In the genomic region with DNA sequence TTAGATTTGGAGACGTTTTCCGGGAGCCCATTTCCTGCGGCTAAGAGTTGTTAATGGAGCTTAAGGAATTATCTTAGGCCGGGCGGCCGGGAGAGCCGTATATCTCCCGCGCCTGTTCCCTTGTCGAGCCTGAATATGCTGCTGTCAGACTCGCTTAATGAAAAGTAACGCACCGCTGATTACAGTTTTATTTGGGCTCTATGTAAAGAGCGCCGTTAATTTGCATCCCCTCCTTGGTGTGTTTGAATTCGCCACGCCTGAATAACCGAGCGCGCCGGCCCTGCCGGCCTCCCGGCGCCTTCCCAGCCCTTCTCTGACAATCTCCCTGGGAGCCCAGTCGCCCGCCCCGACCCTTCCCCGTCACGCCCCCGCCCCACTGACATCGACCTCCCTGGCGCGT, we compare ENCODE assay signal across 16 cellular contexts. TPM values are rescaled to one million over a fixed set of nuclear protein-coding genes. Genes with fewer than 3 reads are reported as not detected.
DNase-seq lines count a peak whose midpoint lies in the region; ATAC-seq and TF ChIP-seq lines count a peak whose summit lies in the region.
"Had no signal": no experiment of that assay in that cellular context is flagged by ENCODE, and none has a peak within 500 bp of the region (broad histone marks: within the 10 kb centered on the region; RNA-seq: fewer than 3 reads in every experiment).

No MANE protein-coding gene starts in this region.

- DNase-seq in DMS79 treated with DMSO at 0.1 percent for 48 hours (lab: John Stamatoyannopoulos, UW): peak; percentile 94
- peak; percentile 8 for DNase-seq in M059J (ENCODE audit: low read depth)
- no peak for DNase-seq in NT2/D1 (ENCODE audit: low read depth, low spot score)
- DNase-seq in memory B cell (ENCODE audit: low spot score in 2 of 2): no peak
- no peak for DNase-seq in left lung
- no peak for DNase-seq in SIG-M5 (lab: John Stamatoyannopoulos, UW)
- no peak for DNase-seq in nucleus accumbens (lab: John Stamatoyannopoulos, UW)
- DNase-seq: activated CD4-positive, CD25-positive, alpha-beta regulatory T cell; head of caudate nucleus; HFFc6; left ventricle myocardium superior had no signal

- H3K4me3 Mint-ChIP-seq in memory B cell: no peak overlapping the region
- H3K4me3 Mint-ChIP-seq: HFFc6 had no signal

- H3K36me3 ChIP-seq in NT2/D1 (ENCODE audit: insufficient read depth, insufficient read length, low read length): no peaks in the 10 kb centered on the region
- no peaks in the 10 kb centered on the region for H3K36me3 ChIP-seq in left lung
- H3K36me3 ChIP-seq: neutrophil had no signal

- H3K27ac ChIP-seq in left lung: no peak overlapping the region
- H3K27ac ChIP-seq: C4-2B, epithelial cell of prostate, neutrophil, skin epidermis had no signal

- no peak overlapping the region for H3K9ac ChIP-seq in NT2/D1 (ENCODE audit: insufficient read length, low read depth)

- intact Hi-C loops in left lung (cut with DNase I): no loop called here

- H3K27ac Mint-ChIP-seq in memory B cell: peak overlapping the region; percentile 60
- H3K27ac Mint-ChIP-seq: activated naive CD8-positive, alpha-beta T cell; HFFc6 had no signal

- no peak for TF ChIP-seq CTCF in left lung (IDR thresholded peaks at IDR 0.05)

- H3K4me1 ChIP-seq in NT2/D1 (ENCODE audit: insufficient read depth, insufficient read length) (no peaks in the 10 kb centered on the region), left lung (peaks cover 0 to 9% of the 10 kb centered on the region in 2 donors)

- no peak for ATAC-seq in memory B cell (ENCODE audit: low read depth)
- ATAC-seq in left lung: no peak
- ATAC-seq: left ventricle myocardium superior had no signal

- H3K36me3 Mint-ChIP-seq in memory B cell: peaks cover 2% of the 10 kb centered on the region
- H3K36me3 Mint-ChIP-seq: activated naive CD8-positive, alpha-beta T cell had no signal

- H3K9me3 ChIP-seq in NT2/D1 (ENCODE audit: insufficient read depth, low read length) (no peaks in the 10 kb centered on the region), left lung (no peaks in the 10 kb centered on the region)
- H3K9me3 ChIP-seq: neutrophil had no signal

- peaks cover 10% of the 10 kb centered on the region for H3K4me1 Mint-ChIP-seq in memory B cell

- H3K27me3 ChIP-seq in NT2/D1 (ENCODE audit: insufficient read depth, insufficient read length) (peaks cover 72% of the 10 kb centered on the region), left lung (peaks cover 63 to 87% of the 10 kb centered on the region in 2 donors)

- H3K4me3 ChIP-seq in NT2/D1 (ENCODE audit: insufficient read length, low read depth) (peak overlapping the region; percentile 21), left lung (no peak overlapping the region)
- H3K4me3 ChIP-seq: skin epidermis had no signal

- peaks cover 21% of the 10 kb centered on the region for H3K27me3 Mint-ChIP-seq in memory B cell

- peaks cover 3% of the 10 kb centered on the region for H3K9me3 Mint-ChIP-seq in memory B cell
- H3K9me3 Mint-ChIP-seq: HFFc6 had no signal

RNA-seq across cellular contexts. Expression of gene IRX4, which starts 7.9 kb away (rescaled TPM):
- total RNA-seq in M059J (2014; rRNA removed; shearing (Covaris generic)): not detected in 2 replicates
- not detected for total RNA-seq in left lung
- total RNA-seq: HFFc6 had no signal

Comparison
In these comparisons a context has a peak if more than half of its experiments do, and no peak if none do; other contexts are left out.
1. DNase-seq: peak in DMS79 treated with DMSO at 0.1 percent for 48 hours (single experiment) and M059J (single experiment); none in NT2/D1 (single experiment), memory B cell (0 of 2), left lung (0 of 2), SIG-M5 (single experiment) and nucleus accumbens (0 of 56).